Comparison of ENCODE assay signal across 11 cellular contexts in genomic region chr16:7313170-7313569, GRCh38. TPM values are rescaled to one million over a fixed set of nuclear protein-coding genes. Genes with fewer than 3 reads are reported as not detected.
A peak's percentile ranks its signal among the peaks of the same experiment; 100 is the strongest.
DNase-seq lines count a peak whose midpoint lies in the region; TF ChIP-seq lines count a peak whose summit lies in the region.
"Had no signal": no experiment of that assay in that cellular context is flagged by ENCODE, and none has a peak within 500 bp of the region (broad histone marks: within the 10 kb centered on the region; RNA-seq: fewer than 3 reads in every experiment).

No MANE protein-coding gene starts in this region.

- H3K4me1 ChIP-seq in vagina: no peaks in the 10 kb centered on the region

- H3K27me3 ChIP-seq in vagina: no peaks in the 10 kb centered on the region

- no peaks in the 10 kb centered on the region for H3K9me3 ChIP-seq in vagina

- H3K4me1 Mint-ChIP-seq in brain: peaks cover 16% of the 10 kb centered on the region
- peaks cover 9% of the 10 kb centered on the region for H3K4me1 Mint-ChIP-seq in neural crest cell
- H3K4me1 Mint-ChIP-seq: activated CD4-positive, alpha-beta T cell treated with anti-CD3 and anti-CD28 coated beads for 36 hours; IgD-negative memory B cell had no signal

- H3K36me3 Mint-ChIP-seq in brain (no peaks in the 10 kb centered on the region), neural crest cell (ENCODE audit: low read depth) (no peaks in the 10 kb centered on the region)
- H3K36me3 Mint-ChIP-seq: activated naive CD8-positive, alpha-beta T cell; IgD-negative memory B cell had no signal

- H3K36me3 ChIP-seq in vagina: no peaks in the 10 kb centered on the region

- no peak overlapping the region for H3K27ac ChIP-seq in vagina

- intact Hi-C loops in vagina (cut with DNase I): no loop called here

- TF ChIP-seq POLR2A in vagina (IDR thresholded peaks at IDR 0.05): no peak

- H3K9me3 Mint-ChIP-seq in brain (peaks cover 0 to 2% (median 0%) of the 10 kb centered on the region in 5 experiments), neural crest cell (no peaks in the 10 kb centered on the region)

- no peak for DNase-seq in GM12865 (ENCODE audit: low read depth)
- DNase-seq in NAMALWA (ENCODE audit: low spot score): peak; percentile 33
- DNase-seq in neural crest cell (ENCODE audit: low read depth, low spot score): peak; percentile 22
- no peak for DNase-seq in vagina (ENCODE audit: extremely low spot score in 2 of 2)
- DNase-seq in middle frontal gyrus (ENCODE audit: extremely low spot score, low spot score): no peak
- no peak for DNase-seq in NOMO-1 treated with DMSO at 0.1 percent for 48 hours (lab: John Stamatoyannopoulos, UW; ENCODE audit: unreplicated experiment)
- DNase-seq: activated CD4-positive, alpha-beta T cell treated with anti-CD3 and anti-CD28 coated beads for 36 hours had no signal

- peak overlapping the region in 1 of 5 experiments; percentile 77 for H3K27ac Mint-ChIP-seq in brain
- no peak overlapping the region for H3K27ac Mint-ChIP-seq in neural crest cell (ENCODE audit: unreplicated experiment)
- H3K27ac Mint-ChIP-seq: activated CD4-positive, alpha-beta T cell treated with anti-CD3 and anti-CD28 coated beads for 36 hours; activated naive CD8-positive, alpha-beta T cell; IgD-negative memory B cell had no signal

- H3K27me3 Mint-ChIP-seq in brain (peaks cover 17% of the 10 kb centered on the region), neural crest cell (ENCODE audit: low read depth) (peaks cover 8% of the 10 kb centered on the region)
- H3K27me3 Mint-ChIP-seq: IgD-negative memory B cell had no signal

- H3K4me3 ChIP-seq in GM12865 (ENCODE audit: low read depth, low read length) (no peak overlapping the region), vagina (no peak overlapping the region)

- H3K4me3 Mint-ChIP-seq in brain: peak overlapping the region in 1 of 5 experiments; percentile 29
- H3K4me3 Mint-ChIP-seq in neural crest cell: no peak overlapping the region
- H3K4me3 Mint-ChIP-seq: activated CD4-positive, alpha-beta T cell treated with anti-CD3 and anti-CD28 coated beads for 36 hours; activated naive CD8-positive, alpha-beta T cell; IgD-negative memory B cell had no signal

- TF ChIP-seq CTCF in GM12865 (IDR thresholded peaks at IDR 0.05; ENCODE audit: insufficient read depth, low read depth, low read length, missing control alignments) (peak; percentile 17), brain (conservative IDR thresholded peaks at IDR 0.05) (peak; percentile 59 to 73), neural crest cell (conservative IDR thresholded peaks at IDR 0.05) (peak; percentile 71), vagina (IDR thresholded peaks at IDR 0.05) (no peak)

RNA-seq across cellular contexts. Expression of gene RBFOX1, which starts 19.5 kb away (rescaled TPM):
- 50.2 TPM for polyA plus RNA-seq in brain (ENCODE audit: insufficient read depth, low read depth, low replicate concordance)
- total RNA-seq in neural crest cell: 0.71 and 1.4 TPM in 2 replicates
- total RNA-seq in vagina: 6.6 TPM
- total RNA-seq: activated CD4-positive, alpha-beta T cell treated with anti-CD3 and anti-CD28 coated beads for 36 hours; endothelial cell of umbilical vein had no signal
- polyA plus RNA-seq: endothelial cell of umbilical vein, IgD-negative memory B cell had no signal

Comparison
In these comparisons a context has a peak if more than half of its experiments do, and no peak if none do; other contexts are left out.
1. DNase-seq: peak in NAMALWA (single experiment) and neural crest cell (single experiment); none in GM12865 (single experiment), vagina (0 of 2), middle frontal gyrus (single experiment) and NOMO-1 treated with DMSO at 0.1 percent for 48 hours (single experiment).
2. CTCF ChIP-seq: peak in GM12865 (single experiment), brain (2 of 2) and neural crest cell (single experiment); none in vagina (0 of 3).